ENCODE assay signal across 16 cellular contexts in genomic region chr17:39351508-39351907, GRCh38. TPM values are rescaled to one million over a fixed set of nuclear protein-coding genes. Genes with fewer than 3 reads are reported as not detected.
DNase-seq lines count a peak whose midpoint lies in the region; ATAC-seq, FAIRE-seq and TF ChIP-seq lines count a peak whose summit lies in the region.
"Had no signal": no experiment of that assay in that cellular context is flagged by ENCODE, and none has a peak within 500 bp of the region (broad histone marks: within the 10 kb centered on the region; RNA-seq: fewer than 3 reads in every experiment).

No MANE protein-coding gene starts in this region.

- ATAC-seq in pancreas = peak in 3 of 4 donors; percentile 29 to 76 (median 70)
- no peak for ATAC-seq in stimulated activated naive B cell treated with anti-CD40 and anti-IgM and Interleukin-4, amounts not matched to agents 10 μg/mL and 1 μg/mL and 100 μg/mL, for 72 hours (replicated peaks)

- H3K9ac ChIP-seq in Karpas-422 (ENCODE audit: low read length) = no peak overlapping the region
- H3K9ac ChIP-seq in endothelial cell of umbilical vein (replicated peaks; ENCODE audit: extremely low read depth, insufficient read depth, low read length) = no peak overlapping the region

- H4K20me1 ChIP-seq in Karpas-422 (ENCODE audit: insufficient read depth, low read depth, low read length) = no peaks in the 10 kb centered on the region
- H4K20me1 ChIP-seq in endothelial cell of umbilical vein (replicated peaks; ENCODE audit: control insufficient read depth, extremely low read depth, insufficient read depth, low read length) = peaks cover 4% of the 10 kb centered on the region

- peak; percentile 48 for FAIRE-seq in endothelial cell of umbilical vein (lab: Jason Lieb, UNC)
- peak; percentile 75 for FAIRE-seq in pancreas (lab: Jason Lieb, UNC)
- FAIRE-seq: A204.1, H54 had no signal

- TF ChIP-seq CTCF in endothelial cell of umbilical vein (IDR thresholded peaks at IDR 0.05; ENCODE audit: extremely low read depth in 1 of 2, insufficient read depth in 1 of 2, low read depth in 1 of 2, low read length in 2 of 2) = no peak
- TF ChIP-seq CTCF in pancreas (IDR thresholded peaks at IDR 0.05) = no peak

- no peaks in the 10 kb centered on the region for H3K9me1 ChIP-seq in endothelial cell of umbilical vein (replicated peaks; ENCODE audit: control insufficient read depth, extremely low read depth, insufficient read depth, low read length)

- BruUV-seq in endothelial cell of umbilical vein (replicated peaks; lab: Mats Ljungman, UMichigan) = no TSS peak

- POLR2A ChIA-PET in endothelial cell of umbilical vein (lab: Charles Lee) = interaction anchor here (1.2 kb wide), 1 partner anchor 13 kb away, joined by 4 read pairs; no protein-coding TSS in a partner anchor

- peaks cover 0 to 3% of the 10 kb centered on the region in 2 donors for H3K36me3 Mint-ChIP-seq in stimulated activated naive B cell treated with anti-CD40 and anti-IgM and Interleukin-4, amounts not matched to agents 10 μg/mL and 1 μg/mL and 100 μg/mL, for 72 hours

- H3K9me3 ChIP-seq in Karpas-422 (ENCODE audit: low read length) (no peaks in the 10 kb centered on the region), endothelial cell of umbilical vein (replicated peaks; ENCODE audit: control insufficient read depth, insufficient read depth, low read length) (no peaks in the 10 kb centered on the region), pancreas (no peaks in the 10 kb centered on the region)

- H3K4me3 ChIP-seq in Karpas-422 (ENCODE audit: low read length) = no peak overlapping the region
- no peak overlapping the region for H3K4me3 ChIP-seq in endothelial cell of umbilical vein (replicated peaks in 1 of 3; ENCODE audit: insufficient read depth in 1 of 3, low read depth in 1 of 3, low read length in 3 of 3)
- H3K4me3 ChIP-seq in pancreas = no peak overlapping the region

- H3K27me3 ChIP-seq in Karpas-422 (ENCODE audit: low read length) (no peaks in the 10 kb centered on the region), endothelial cell of umbilical vein (ENCODE audit: control insufficient read depth in 2 of 2, insufficient read depth in 2 of 2, low read length in 2 of 2) (no peaks in the 10 kb centered on the region), pancreas (no peaks in the 10 kb centered on the region)

- H3K27ac Mint-ChIP-seq in stimulated activated naive B cell treated with anti-CD40 and anti-IgM and Interleukin-4, amounts not matched to agents 10 μg/mL and 1 μg/mL and 100 μg/mL, for 72 hours = no peak overlapping the region
- H3K27ac Mint-ChIP-seq: HFFc6 had no signal

- H3K9me3 Mint-ChIP-seq in stimulated activated naive B cell treated with anti-CD40 and anti-IgM and Interleukin-4, amounts not matched to agents 10 μg/mL and 1 μg/mL and 100 μg/mL, for 72 hours = no peaks in the 10 kb centered on the region
- H3K9me3 Mint-ChIP-seq: HFFc6 had no signal

- H3K27ac ChIP-seq in Karpas-422 (ENCODE audit: low read length) (peak overlapping the region; percentile 11; the same call in 1 of the 2 replicates), endothelial cell of umbilical vein (ENCODE audit: insufficient read depth, low read depth, low read length) (no peak overlapping the region), pancreas (peak overlapping the region in 2 of 4 donors; percentile 54 to 69)

- no peaks in the 10 kb centered on the region for H3K9me2 ChIP-seq in Karpas-422 (replicated peaks; ENCODE audit: insufficient read depth, low read length)

- H3K27me3 Mint-ChIP-seq in stimulated activated naive B cell treated with anti-CD40 and anti-IgM and Interleukin-4, amounts not matched to agents 10 μg/mL and 1 μg/mL and 100 μg/mL, for 72 hours = no peaks in the 10 kb centered on the region

- CTCF ChIA-PET in endothelial cell of umbilical vein (lab: Charles Lee) = interaction anchor here (1.0 to 2.2 kb wide), 6 partner anchors 14 to 145 kb away, joined by 3 to 12 read pairs (median 4); no protein-coding TSS in a partner anchor

- peaks cover 33% of the 10 kb centered on the region for H3K4me1 ChIP-seq in Karpas-422 (ENCODE audit: low read length)
- H3K4me1 ChIP-seq in endothelial cell of umbilical vein (ENCODE audit: control insufficient read depth, extremely low read depth, insufficient read depth, low read length) = peaks cover 14% of the 10 kb centered on the region
- H3K4me1 ChIP-seq in pancreas = peaks cover 0 to 26% (median 10%) of the 10 kb centered on the region in 3 donors

- no peak overlapping the region for H3K4me3 Mint-ChIP-seq in stimulated activated naive B cell treated with anti-CD40 and anti-IgM and Interleukin-4, amounts not matched to agents 10 μg/mL and 1 μg/mL and 100 μg/mL, for 72 hours
- H3K4me3 Mint-ChIP-seq: HFFc6 had no signal

- in situ Hi-C loops in ACHN (cut with HindIII; ENCODE audit: low pct_ligation_motif_present, low pct_unique_long_range_greater_than_20kb, low sequenced_read_pairs) = no loop called here

- dilution Hi-C loops in endothelial cell of umbilical vein (cut with MboI; ENCODE audit: extremely low pct_ligation_motif_present, low sequenced_read_pairs) = no loop called here

- H3K36me3 ChIP-seq in Karpas-422 (ENCODE audit: insufficient read depth, low read length) (peaks cover 3% of the 10 kb centered on the region; the same call in 1 of the 2 replicates), endothelial cell of umbilical vein (ENCODE audit: control insufficient read depth in 2 of 2, extremely low read depth in 1 of 2, insufficient read depth in 2 of 2, low read length in 2 of 2) (no peaks in the 10 kb centered on the region), pancreas (no peaks in the 10 kb centered on the region)

- peaks cover 67% of the 10 kb centered on the region for H3K79me2 ChIP-seq in Karpas-422 (ENCODE audit: low read length)
- H3K79me2 ChIP-seq in endothelial cell of umbilical vein (ENCODE audit: control insufficient read depth, insufficient read depth, low read length) = no peaks in the 10 kb centered on the region

- peak; percentile 8 for DNase-seq in ACHN
- no peak for DNase-seq in Karpas-422
- DNase-seq in endothelial cell of umbilical vein (ENCODE audit: low read depth, low spot score) = peak; percentile 43
- no peak for DNase-seq in pancreas
- DNase-seq in stimulated activated naive B cell treated with anti-CD40 and anti-IgM and Interleukin-4, amounts not matched to agents 10 μg/mL and 1 μg/mL and 100 μg/mL, for 72 hours = no peak
- DNase-seq in pons (ENCODE audit: low spot score) = no peak
- DNase-seq in hepatic stellate cell (ENCODE audit: low spot score) = no peak
- DNase-seq: C1 segment of cervical spinal cord, HFFc6, Kasumi-1, MM.1S, NCI-H1092 treated with DMSO at 0.1 percent for 48 hours, NCI-H2081 treated with DMSO at 0.1 percent for 48 hours, NCI-H510A treated with DMSO at 0.1 percent for 48 hours had no signal

- no peaks in the 10 kb centered on the region for H3K4me1 Mint-ChIP-seq in stimulated activated naive B cell treated with anti-CD40 and anti-IgM and Interleukin-4, amounts not matched to agents 10 μg/mL and 1 μg/mL and 100 μg/mL, for 72 hours

- H2AFZ ChIP-seq in Karpas-422 (ENCODE audit: low read length) (no peak overlapping the region), endothelial cell of umbilical vein (ENCODE audit: low read depth, low read length) (no peak overlapping the region)

- intact Hi-C loops in endothelial cell of umbilical vein (cut with micrococcal nuclease) (no loop called here), pancreas (cut with DNase I) (no loop called here)

- no peak overlapping the region for H3K4me2 ChIP-seq in Karpas-422 (ENCODE audit: low read depth, low read length, poor library complexity, severe bottlenecking)
- H3K4me2 ChIP-seq in endothelial cell of umbilical vein (ENCODE audit: insufficient read depth, low read length) = peak overlapping the region; percentile 55

- no peak for TF ChIP-seq POLR2A in endothelial cell of umbilical vein (IDR thresholded peaks at IDR 0.05; ENCODE audit: low read depth, low read length)

TF ChIP-seq in endothelial cell of umbilical vein, 7 proteins besides CTCF, POLR2A, EP300 and RAD21:
- TF ChIP-seq EZH2 (IDR thresholded peaks at IDR 0.05; ENCODE audit: borderline replicate concordance, low read depth, low read length, severe bottlenecking) (no peak), JUN (IDR thresholded peaks at IDR 0.05; ENCODE audit: borderline replicate concordance, insufficient read depth, insufficient read length, low read depth) (peak; percentile 16)

RNA-seq across cellular contexts. Expression of gene FBXL20, which starts 49.9 kb away (rescaled TPM):
- 14.3 and 27.0 TPM in 2 replicates for total RNA-seq in Karpas-422 (2014; rRNA removed; shearing (Covaris generic); ENCODE audit: low replicate concordance)
- total RNA-seq in endothelial cell of umbilical vein (14.8 and 18.0 TPM in 2 replicates), pancreas (10 to 100 TPM in 1 of 6 donors, 1 to 10 TPM in 5; 5.3 to 15.5 (median 7.7) TPM)
- polyA plus RNA-seq in endothelial cell of umbilical vein (4.6 and 4.8 TPM in 2 replicates), pancreas (1 to 10 TPM; 2.5 to 2.9 TPM)
- 3.4 and 3.5 TPM in 2 replicates for polyA plus RNA-seq in endothelial cell of umbilical vein (2011; cell fraction: cytosol; rRNA removed)
- polyA plus RNA-seq in endothelial cell of umbilical vein (2011; cell fraction: nucleus; rRNA removed) = 10.3 and 10.7 TPM in 2 replicates
- 3.7 and 5.4 TPM in 2 replicates for polyA plus RNA-seq in endothelial cell of umbilical vein (2012)
- 20.7 and 27.8 TPM in 2 replicates for polyA minus RNA-seq in endothelial cell of umbilical vein
- polyA minus RNA-seq in endothelial cell of umbilical vein (2011; cell fraction: cytosol; rRNA and poly(A)+ RNA removed) = 9.1 TPM
- 11.5 and 14.4 TPM in 2 replicates for polyA minus RNA-seq in endothelial cell of umbilical vein (2011; cell fraction: nucleus; rRNA and poly(A)+ RNA removed)

Comparison
In these comparisons a context has a peak if more than half of its experiments do, and no peak if none do; other contexts are left out.
1. DNase-seq: peak in ACHN (single experiment) and endothelial cell of umbilical vein (single experiment); none in Karpas-422 (single experiment), pancreas (0 of 6), stimulated activated naive B cell treated with anti-CD40 and anti-IgM and Interleukin-4, amounts not matched to agents 10 μg/mL and 1 μg/mL and 100 μg/mL, for 72 hours (single experiment), pons (single experiment) and hepatic stellate cell (single experiment).
2. ATAC-seq: peak in pancreas (3 of 4); none in stimulated activated naive B cell treated with anti-CD40 and anti-IgM and Interleukin-4, amounts not matched to agents 10 μg/mL and 1 μg/mL and 100 μg/mL, for 72 hours (0 of 2).